Comparison of ENCODE assay signal across 7 cellular contexts in the genomic region with DNA sequence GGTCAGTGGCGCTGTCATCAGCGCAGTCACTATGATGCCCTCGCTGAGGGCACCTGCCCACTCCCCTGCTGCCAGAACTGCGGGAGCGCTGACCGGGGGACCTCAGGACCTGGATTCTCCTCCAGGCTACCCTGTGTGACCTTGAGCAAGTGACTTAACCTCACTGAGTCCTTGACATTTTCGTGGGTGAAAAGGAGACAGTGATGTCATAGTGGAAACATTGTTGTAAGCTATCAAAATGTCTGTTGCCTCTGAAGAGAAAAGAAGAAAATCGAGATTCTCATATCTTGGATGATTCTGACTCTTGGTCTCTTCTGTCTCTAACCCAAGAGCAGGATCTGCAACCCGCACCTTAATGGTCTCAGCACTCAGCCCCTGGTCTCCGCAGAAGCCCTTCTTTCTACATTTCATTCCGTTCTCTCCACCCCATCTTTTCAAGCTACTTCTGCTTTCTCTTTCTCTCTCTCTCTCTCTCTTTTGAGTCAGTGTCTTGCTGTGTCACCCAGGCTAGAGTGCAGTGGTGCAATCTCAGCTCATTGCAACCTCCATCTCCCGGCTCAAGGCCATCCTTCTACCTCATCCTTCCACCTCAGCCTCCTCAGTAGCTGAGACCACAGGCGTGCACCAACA. TPM values are rescaled to one million over a fixed set of nuclear protein-coding genes. Genes with fewer than 3 reads are reported as not detected.
DNase-seq lines count a peak whose midpoint lies in the region; ATAC-seq, FAIRE-seq and TF ChIP-seq lines count a peak whose summit lies in the region.
"Had no signal": no experiment of that assay in that cellular context is flagged by ENCODE, and none has a peak within 500 bp of the region (broad histone marks: within the 10 kb centered on the region; RNA-seq: fewer than 3 reads in every experiment).

No MANE protein-coding gene starts in this region.

- H2AFZ ChIP-seq in neuron (ENCODE audit: low read depth, low read length), result peak overlapping the region; percentile 9

- TF ChIP-seq CTCF in MCF 10A (IDR thresholded peaks at IDR 0.05; ENCODE audit: unreplicated experiment), result no peak

- POLR2A ChIA-PET in MCF 10A (lab: Yijun Ruan, JAX), result interaction anchor here (0.6 to 14.1 kb wide), 14 partner anchors 10 to 78 kb away, joined by 3 to 401 read pairs (median 20); partner anchors contain the start of genes ABCB6, ANKZF1, ATG9A and CNPPD1

- no peaks in the 10 kb centered on the region for H3K9me3 Mint-ChIP-seq in MCF 10A (ENCODE audit: unreplicated experiment)

- intact Hi-C loops in MCF 10A (cut with micrococcal nuclease), result no loop called here

- H3K4me1 Mint-ChIP-seq in MCF 10A (ENCODE audit: insufficient read depth, unreplicated experiment), result peaks cover 27% of the 10 kb centered on the region

- no peak overlapping the region for H3K27ac Mint-ChIP-seq in MCF 10A (ENCODE audit: low read depth, unreplicated experiment)

- H3K27me3 Mint-ChIP-seq in MCF 10A (ENCODE audit: insufficient read depth, unreplicated experiment), result no peaks in the 10 kb centered on the region

- no TSS peak for BruUV-seq in MCF 10A (replicated peaks; lab: Mats Ljungman, UMichigan)

- H3K36me3 Mint-ChIP-seq in MCF 10A (ENCODE audit: insufficient read depth, unreplicated experiment), result peaks cover 31% of the 10 kb centered on the region

- H3K4me3 ChIP-seq in neuron (ENCODE audit: low read length), result no peak overlapping the region

- no peak for FAIRE-seq in RCC 7860 (lab: Jason Lieb, UNC)

- no peaks in the 10 kb centered on the region for H3K36me3 ChIP-seq in neuron (ENCODE audit: insufficient read depth, low read length)

- DNase-seq in M059J (ENCODE audit: low read depth) (peak; percentile 25), MCF 10A (ENCODE audit: unreplicated experiment) (no peak), RCC 7860 (ENCODE audit: low spot score) (no peak), NCI-H82 treated with DMSO at 0.1 percent for 48 hours (lab: John Stamatoyannopoulos, UW; ENCODE audit: unreplicated experiment) (no peak)

- H3K4me3 Mint-ChIP-seq in MCF 10A (ENCODE audit: unreplicated experiment), result peak overlapping the region; percentile 91

- CTCF ChIA-PET in MCF 10A (lab: Yijun Ruan, JAX), result interaction anchor here (0.6 to 3.4 kb wide), 7 partner anchors 11 to 274 kb away, joined by 3 to 20 read pairs (median 5); no protein-coding TSS in a partner anchor

- no peaks in the 10 kb centered on the region for H3K9me3 ChIP-seq in neuron (ENCODE audit: low read length)

- H3K27me3 ChIP-seq in neuron (ENCODE audit: insufficient read depth, low read length), result peaks cover 60% of the 10 kb centered on the region

- H3K4me1 ChIP-seq in neuron (ENCODE audit: insufficient read depth, low read length), result peaks cover 22% of the 10 kb centered on the region

- ATAC-seq in GM19452 (IDR thresholded peaks at IDR 0.05; ENCODE audit: unreplicated experiment), result peak; percentile 35

RNA-seq across cellular contexts. Expression of gene TUBA4A, which starts 1.0 kb away (rescaled TPM):
- total RNA-seq in M059J (2014; rRNA removed; shearing (Covaris generic)), result 105 and 129 TPM in 2 replicates
- 37.2 and 80.5 TPM in 2 replicates for total RNA-seq in MCF 10A (2022)

RNA-seq across cellular contexts. Expression of gene TUBA4B, which starts 1.7 kb away (rescaled TPM):
- not detected in 2 replicates for total RNA-seq in M059J (2014; rRNA removed; shearing (Covaris generic))
- not detected in 2 replicates for total RNA-seq in MCF 10A (2022)
- total RNA-seq: glomerular endothelial cell had no signal

RNA-seq across cellular contexts. Expression of gene STK16, which starts 9.4 kb away (rescaled TPM):
- total RNA-seq in M059J (2014; rRNA removed; shearing (Covaris generic)), result 24.5 and 33.7 TPM in 2 replicates
- 33.4 and 42.7 TPM in 2 replicates for total RNA-seq in MCF 10A (2022)

RNA-seq across cellular contexts. Expression of gene GLB1L, which starts 9.5 kb away (rescaled TPM):
- total RNA-seq in M059J (2014; rRNA removed; shearing (Covaris generic)), result 6.2 and 8.0 TPM in 2 replicates
- total RNA-seq in MCF 10A (2022), result 4.9 and 7.5 TPM in 2 replicates

RNA-seq across cellular contexts. Expression of gene DNAJB2, which starts 24.5 kb away (rescaled TPM):
- total RNA-seq in M059J (2014; rRNA removed; shearing (Covaris generic)), result 33.2 and 45.9 TPM in 2 replicates
- total RNA-seq in MCF 10A (2022), result 58.2 and 59.8 TPM in 2 replicates
